1 cellular context compared by ENCODE assay signal in genomic region chr6:28981833-28982475, GRCh38.
A peak's percentile ranks its signal among the peaks of the same experiment; 100 is the strongest.
TF ChIP-seq lines count a peak whose summit lies in the region.

No MANE protein-coding gene starts in this region.

TF ChIP-seq in HepG2, 621 proteins besides CTCF, POLR2A, EP300 and RAD21 (continued from another document and continues in another):
- TF ChIP-seq HIC2 (CRISPR knock-in tag; IDR thresholded peaks at IDR 0.05; ENCODE audit: low read depth), result no peak
- TF ChIP-seq ZNF234 (CRISPR knock-in tag; conservative IDR thresholded peaks at IDR 0.05), result no peak
- no peak for TF ChIP-seq ZNF282 (IDR thresholded peaks at IDR 0.05; ENCODE audit: partially characterized antibody)
- TF ChIP-seq SMARCE1 (IDR thresholded peaks at IDR 0.05; ENCODE audit: borderline replicate concordance), result no peak
- 0 out of 2 replicates have a peak, but pooled peaks have one; percentile 31 for TF ChIP-seq ZNF276 (CRISPR knock-in tag; IDR thresholded peaks at IDR 0.05; ENCODE audit: low read depth)
- no peak for TF ChIP-seq BRCA1 (CRISPR knock-in tag; IDR thresholded peaks at IDR 0.05)
- no peak for TF ChIP-seq SMARCC2 (IDR thresholded peaks at IDR 0.05)
- no peak for TF ChIP-seq ZBTB10 (CRISPR knock-in tag; IDR thresholded peaks at IDR 0.05; ENCODE audit: borderline replicate concordance)
- no peak for TF ChIP-seq DNMT3B (CRISPR knock-in tag; conservative IDR thresholded peaks at IDR 0.05)
- TF ChIP-seq ZNF792 (CRISPR knock-in tag; IDR thresholded peaks at IDR 0.05), result no peak; the same call in 1 of the 2 replicates
- no peak; the same call in 1 of the 2 replicates for TF ChIP-seq ZNF263 (CRISPR knock-in tag; IDR thresholded peaks at IDR 0.05)
- no peak for TF ChIP-seq MATR3 (CRISPR knock-in tag; IDR thresholded peaks at IDR 0.05)
- no peak for TF ChIP-seq FOXJ3 (CRISPR knock-in tag; IDR thresholded peaks at IDR 0.05; ENCODE audit: borderline replicate concordance)
- TF ChIP-seq ZNF891 (CRISPR knock-in tag; IDR thresholded peaks at IDR 0.05), result no peak
- TF ChIP-seq ZNF629 (CRISPR knock-in tag; conservative IDR thresholded peaks at IDR 0.05), result peak; percentile 23; the same call in 1 of the 2 replicates
- TF ChIP-seq ZNF724P (CRISPR knock-in tag; IDR thresholded peaks at IDR 0.05; ENCODE audit: borderline replicate concordance), result no peak
- TF ChIP-seq ZNF749 (CRISPR knock-in tag; IDR thresholded peaks at IDR 0.05; ENCODE audit: borderline replicate concordance), result peak; percentile 85; the same call in 1 of the 2 replicates
- TF ChIP-seq PRDM15 (CRISPR knock-in tag; IDR thresholded peaks at IDR 0.05), result no peak
- no peak for TF ChIP-seq HMGA1 (CRISPR knock-in tag; conservative IDR thresholded peaks at IDR 0.05)
- TF ChIP-seq ATF3 (CRISPR knock-in tag; IDR thresholded peaks at IDR 0.05), result no peak; the same call in 1 of the 2 replicates
- peak; percentile 86; the same call in 1 of the 2 replicates for TF ChIP-seq KDM2A (CRISPR knock-in tag; IDR thresholded peaks at IDR 0.05; ENCODE audit: borderline replicate concordance, low read depth)
- TF ChIP-seq ZFP37 (CRISPR knock-in tag; IDR thresholded peaks at IDR 0.05; ENCODE audit: borderline replicate concordance), result 0 out of 2 replicates have a peak, but pooled peaks have one; percentile 55
- peak; percentile 70 for TF ChIP-seq ZBED4 (CRISPR knock-in tag; IDR thresholded peaks at IDR 0.05; ENCODE audit: borderline replicate concordance)
- TF ChIP-seq TRIM24 (CRISPR knock-in tag; IDR thresholded peaks at IDR 0.05), result no peak
- TF ChIP-seq TP53 (CRISPR knock-in tag; conservative IDR thresholded peaks at IDR 0.05), result 0 out of 2 replicates have a peak, but pooled peaks have one; percentile 18
- TF ChIP-seq MIER2 (CRISPR knock-in tag; IDR thresholded peaks at IDR 0.05), result no peak
- no peak for TF ChIP-seq ZNF274 (CRISPR knock-in tag; IDR thresholded peaks at IDR 0.05)
- TF ChIP-seq REPIN1 (CRISPR knock-in tag; IDR thresholded peaks at IDR 0.05; ENCODE audit: borderline replicate concordance, low read depth), result peak; percentile 50; the same call in 1 of the 2 replicates
- TF ChIP-seq HDAC1 (CRISPR knock-in tag; IDR thresholded peaks at IDR 0.05), result peak; percentile 43
- peak; percentile 48 for TF ChIP-seq MXD3 (CRISPR knock-in tag; IDR thresholded peaks at IDR 0.05)
- TF ChIP-seq ZNF841 (CRISPR knock-in tag; IDR thresholded peaks at IDR 0.05; ENCODE audit: borderline replicate concordance), result no peak
- peak; percentile 80; the same call in 1 of the 2 replicates for TF ChIP-seq NCOR1 (IDR thresholded peaks at IDR 0.05; ENCODE audit: borderline replicate concordance, low read length)
- no peak for TF ChIP-seq HNRNPK (IDR thresholded peaks at IDR 0.05; ENCODE audit: low read depth, low read length, poor library complexity, severe bottlenecking)
- no peak for TF ChIP-seq IRF9 (CRISPR knock-in tag; IDR thresholded peaks at IDR 0.05; ENCODE audit: borderline replicate concordance)
- TF ChIP-seq TRAFD1 (CRISPR knock-in tag; IDR thresholded peaks at IDR 0.05; ENCODE audit: borderline replicate concordance), result no peak
- no peak for TF ChIP-seq SKI (IDR thresholded peaks at IDR 0.05; ENCODE audit: partially characterized antibody)
- no peak for TF ChIP-seq BRF2 (CRISPR knock-in tag; IDR thresholded peaks at IDR 0.05)
- TF ChIP-seq SMAD1 (CRISPR knock-in tag; IDR thresholded peaks at IDR 0.05; ENCODE audit: borderline replicate concordance, low read depth), result no peak
- TF ChIP-seq ZNF691 (CRISPR knock-in tag; IDR thresholded peaks at IDR 0.05; ENCODE audit: borderline replicate concordance, low read depth), result peak; percentile 90; the same call in 1 of the 2 replicates
- peak; percentile 73 for TF ChIP-seq ZEB1 (IDR thresholded peaks at IDR 0.05; ENCODE audit: insufficient replicate concordance, low read depth)
